17 cellular contexts compared by ENCODE assay signal in genomic region chr13:113920173-113920572, GRCh38. TPM values are rescaled to one million over a fixed set of nuclear protein-coding genes. Genes with fewer than 3 reads are reported as not detected.
DNase-seq lines count a peak whose midpoint lies in the region; ATAC-seq and TF ChIP-seq lines count a peak whose summit lies in the region.
"Had no signal": no experiment of that assay in that cellular context is flagged by ENCODE, and none has a peak within 500 bp of the region (broad histone marks: within the 10 kb centered on the region; RNA-seq: fewer than 3 reads in every experiment).

No MANE protein-coding gene starts in this region.

- H3K4me3 Mint-ChIP-seq in activated naive CD8-positive, alpha-beta T cell treated with anti-CD3 and anti-CD28 coated beads, Interleukin-2, amount 50 U/mL, for 24 hours: no peak overlapping the region
- no peak overlapping the region for H3K4me3 Mint-ChIP-seq in activated naive CD8-positive, alpha-beta T cell treated with anti-CD3 and anti-CD28 coated beads for 36 hours
- no peak overlapping the region for H3K4me3 Mint-ChIP-seq in nephron
- H3K4me3 Mint-ChIP-seq: CD8-positive, alpha-beta memory T cell had no signal

- H3K27ac ChIP-seq in WERI-Rb-1: no peak overlapping the region
- H3K27ac ChIP-seq: BLaER1 had no signal

- H3K9me3 Mint-ChIP-seq in activated naive CD8-positive, alpha-beta T cell treated with anti-CD3 and anti-CD28 coated beads, Interleukin-2, amount 50 U/mL, for 24 hours: peaks cover 10% of the 10 kb centered on the region
- peaks cover 7% of the 10 kb centered on the region for H3K9me3 Mint-ChIP-seq in activated naive CD8-positive, alpha-beta T cell treated with anti-CD3 and anti-CD28 coated beads for 36 hours
- peaks cover 22% of the 10 kb centered on the region for H3K9me3 Mint-ChIP-seq in nephron

- no peak overlapping the region for H3K4me3 ChIP-seq in WERI-Rb-1 (ENCODE audit: low read depth, low read length)
- H3K4me3 ChIP-seq: BLaER1 had no signal

- TF ChIP-seq CTCF in WERI-Rb-1 (IDR thresholded peaks at IDR 0.05; ENCODE audit: low read depth, low read length) (peak; percentile 71), nephron (IDR thresholded peaks at IDR 0.05; ENCODE audit: unreplicated experiment in 3 of 3) (no peak)

- peaks cover 30% of the 10 kb centered on the region for H3K27me3 Mint-ChIP-seq in activated naive CD8-positive, alpha-beta T cell treated with anti-CD3 and anti-CD28 coated beads, Interleukin-2, amount 50 U/mL, for 24 hours
- peaks cover 28% of the 10 kb centered on the region for H3K27me3 Mint-ChIP-seq in activated naive CD8-positive, alpha-beta T cell treated with anti-CD3 and anti-CD28 coated beads for 36 hours
- H3K27me3 Mint-ChIP-seq in nephron (ENCODE audit: low read depth): peaks cover 15% of the 10 kb centered on the region

- no peak for DNase-seq in activated naive CD8-positive, alpha-beta T cell treated with anti-CD3 and anti-CD28 coated beads, Interleukin-2, amount 50 U/mL, for 24 hours
- DNase-seq in activated naive CD8-positive, alpha-beta T cell treated with anti-CD3 and anti-CD28 coated beads for 36 hours: no peak
- DNase-seq in WERI-Rb-1 (peak; percentile 80), NCI-H1092 treated with DMSO at 0.1 percent for 48 hours (lab: John Stamatoyannopoulos, UW) (no peak), AG08395 (ENCODE audit: low spot score) (no peak)
- DNase-seq: CD8-positive, alpha-beta memory T cell; DMS 273 treated with DMSO at 0.1 percent for 48 hours; H7; Karpas-422; MM.1S; NCI-H1417 treated with DMSO at 0.1 percent for 48 hours; NCI-H2029; NCI-H510A treated with DMSO at 0.1 percent for 48 hours had no signal

- no peaks in the 10 kb centered on the region for H3K27me3 ChIP-seq in WERI-Rb-1 (ENCODE audit: insufficient read depth, low read depth, severe bottlenecking)
- H3K27me3 ChIP-seq: BLaER1 had no signal

- peak; percentile 10 for ATAC-seq in activated naive CD8-positive, alpha-beta T cell treated with anti-CD3 and anti-CD28 coated beads, Interleukin-2, amount 50 U/mL, for 24 hours
- ATAC-seq in GM18519 (IDR thresholded peaks at IDR 0.05; ENCODE audit: low FRiP score, unreplicated experiment): no peak
- ATAC-seq: HepG2 had no signal

- H3K27ac Mint-ChIP-seq in activated naive CD8-positive, alpha-beta T cell treated with anti-CD3 and anti-CD28 coated beads, Interleukin-2, amount 50 U/mL, for 24 hours: no peak overlapping the region
- H3K27ac Mint-ChIP-seq in activated naive CD8-positive, alpha-beta T cell treated with anti-CD3 and anti-CD28 coated beads for 36 hours: no peak overlapping the region
- peak overlapping the region in 2 of 3 experiments; percentile 46 to 70 for H3K27ac Mint-ChIP-seq in nephron

- H3K36me3 ChIP-seq in WERI-Rb-1: no peaks in the 10 kb centered on the region
- H3K36me3 ChIP-seq: BLaER1 had no signal

- peaks cover 8% of the 10 kb centered on the region for H3K9me3 ChIP-seq in WERI-Rb-1 (ENCODE audit: severe bottlenecking)

- no peaks in the 10 kb centered on the region for H3K4me1 Mint-ChIP-seq in activated naive CD8-positive, alpha-beta T cell treated with anti-CD3 and anti-CD28 coated beads, Interleukin-2, amount 50 U/mL, for 24 hours
- no peaks in the 10 kb centered on the region for H3K4me1 Mint-ChIP-seq in activated naive CD8-positive, alpha-beta T cell treated with anti-CD3 and anti-CD28 coated beads for 36 hours
- no peaks in the 10 kb centered on the region for H3K4me1 Mint-ChIP-seq in nephron
- H3K4me1 Mint-ChIP-seq: CD8-positive, alpha-beta memory T cell had no signal

- peaks cover 3% of the 10 kb centered on the region for H3K36me3 Mint-ChIP-seq in activated naive CD8-positive, alpha-beta T cell treated with anti-CD3 and anti-CD28 coated beads, Interleukin-2, amount 50 U/mL, for 24 hours (ENCODE audit: low read depth)
- no peaks in the 10 kb centered on the region for H3K36me3 Mint-ChIP-seq in activated naive CD8-positive, alpha-beta T cell treated with anti-CD3 and anti-CD28 coated beads for 36 hours
- H3K36me3 Mint-ChIP-seq in nephron (ENCODE audit: low read depth): no peaks in the 10 kb centered on the region

RNA-seq across cellular contexts. Expression of gene C13orf46, which starts 53.7 kb away (rescaled TPM):
- under 1 TPM; 0.96 to 0.99 TPM for total RNA-seq in activated naive CD8-positive, alpha-beta T cell treated with anti-CD3 and anti-CD28 coated beads for 36 hours
- total RNA-seq: H7, HepG2 had no signal

RNA-seq across cellular contexts. Expression of gene GAS6, which starts 56.3 kb away (rescaled TPM):
- total RNA-seq in activated naive CD8-positive, alpha-beta T cell treated with anti-CD3 and anti-CD28 coated beads for 36 hours: under 1 TPM; 0.16 to 0.27 TPM

Comparison
In these comparisons a context has a peak if more than half of its experiments do, and no peak if none do; other contexts are left out.
1. H3K27ac Mint-ChIP-seq: peak in nephron (2 of 3); none in activated naive CD8-positive, alpha-beta T cell treated with anti-CD3 and anti-CD28 coated beads, Interleukin-2, amount 50 U/mL, for 24 hours (single experiment) and activated naive CD8-positive, alpha-beta T cell treated with anti-CD3 and anti-CD28 coated beads for 36 hours (single experiment).